ENCODE assay signal across 24 cellular contexts in the genomic region with DNA sequence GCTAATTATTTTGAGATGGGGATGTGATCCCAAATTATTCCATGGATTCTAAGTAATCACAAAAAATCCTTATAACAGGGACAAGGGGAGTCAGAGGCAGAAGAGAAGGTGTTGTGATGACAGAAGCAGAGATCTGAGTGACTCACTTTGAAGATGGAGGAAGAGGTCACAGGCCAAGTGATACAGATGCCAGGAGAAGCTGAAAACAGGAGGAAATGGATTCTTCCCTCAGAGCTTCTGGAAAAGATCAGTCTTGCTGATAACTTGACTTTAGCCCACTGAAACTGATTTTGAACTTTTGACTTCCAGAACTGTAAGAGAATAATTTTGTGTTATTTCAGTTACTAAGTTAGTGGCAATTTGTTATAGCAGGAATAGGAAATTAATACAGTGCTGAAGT.
DNase-seq lines count a peak whose midpoint lies in the region; ATAC-seq and TF ChIP-seq lines count a peak whose summit lies in the region.
"Had no signal": no experiment of that assay in that cellular context is flagged by ENCODE, and none has a peak within 500 bp of the region (broad histone marks: within the 10 kb centered on the region; RNA-seq: fewer than 3 reads in every experiment).

No MANE protein-coding gene starts in this region.

- dilution Hi-C loops in mammary epithelial cell (cut with HindIII; ENCODE audit: low sequenced_read_pairs), result no loop called here

- H4K20me1 ChIP-seq in mammary epithelial cell (ENCODE audit: insufficient read depth, low read length), result no peaks in the 10 kb centered on the region

- H3K27ac Mint-ChIP-seq in MCF 10A (ENCODE audit: low read depth, unreplicated experiment) (peak overlapping the region; percentile 2), chondrocyte (ENCODE audit: unreplicated experiment) (no peak overlapping the region)
- H3K27ac Mint-ChIP-seq in stimulated activated naive B cell treated with anti-CD40 and anti-IgM and Interleukin-4, amounts not matched to agents 10 μg/mL and 1 μg/mL and 100 μg/mL, for 72 hours, result peak overlapping the region; percentile 3
- no peak overlapping the region for H3K27ac Mint-ChIP-seq in activated naive CD4-positive, alpha-beta T cell treated with anti-CD3 and anti-CD28 coated beads, Interleukin-2, amount 10 ng/mL, durations not matched to agents 7 days and 5 days
- H3K27ac Mint-ChIP-seq: activated naive CD4-positive, alpha-beta T cell treated with anti-CD3 and anti-CD28 coated beads, Interleukin-2, amount 50 U/mL, for 72 hours had no signal

- POLR2A ChIA-PET in MCF 10A (lab: Yijun Ruan, JAX), result no interaction called here

- H3K9ac ChIP-seq in mammary epithelial cell (ENCODE audit: insufficient read depth, low read length), result no peak overlapping the region

- H3K9me3 ChIP-seq in mammary epithelial cell (replicated peaks; ENCODE audit: insufficient read depth, low read length), result no peaks in the 10 kb centered on the region
- H3K9me3 ChIP-seq: body of pancreas, colonic mucosa had no signal

- in situ Hi-C loops in mammary epithelial cell (cut with MboI; ENCODE audit: low sequenced_read_pairs in 2 of 2), result no loop called here

- no peaks in the 10 kb centered on the region for H3K36me3 ChIP-seq in mammary epithelial cell (ENCODE audit: insufficient read depth, low read length)
- H3K36me3 ChIP-seq: colonic mucosa had no signal

- H3K4me3 Mint-ChIP-seq in MCF 10A (ENCODE audit: unreplicated experiment), result no peak overlapping the region
- no peak overlapping the region for H3K4me3 Mint-ChIP-seq in stimulated activated naive B cell treated with anti-CD40 and anti-IgM and Interleukin-4, amounts not matched to agents 10 μg/mL and 1 μg/mL and 100 μg/mL, for 72 hours
- no peak overlapping the region for H3K4me3 Mint-ChIP-seq in chondrocyte (ENCODE audit: unreplicated experiment)
- no peak overlapping the region for H3K4me3 Mint-ChIP-seq in activated naive CD4-positive, alpha-beta T cell treated with anti-CD3 and anti-CD28 coated beads, Interleukin-2, amount 10 ng/mL, durations not matched to agents 7 days and 5 days
- H3K4me3 Mint-ChIP-seq: activated T-cell treated with anti-CD3 and anti-CD28 coated beads, Interleukin-2, amount 50 U/mL, for 72 hours had no signal

- H3K27ac ChIP-seq in mammary epithelial cell (ENCODE audit: insufficient read depth, low read depth, low read length), result no peak overlapping the region
- H3K27ac ChIP-seq: body of pancreas, C4-2B, colonic mucosa, hepatocyte, RWPE1 had no signal

- H3K27me3 Mint-ChIP-seq in MCF 10A (ENCODE audit: insufficient read depth, unreplicated experiment) (no peaks in the 10 kb centered on the region), chondrocyte (ENCODE audit: low read depth) (no peaks in the 10 kb centered on the region)
- H3K27me3 Mint-ChIP-seq in stimulated activated naive B cell treated with anti-CD40 and anti-IgM and Interleukin-4, amounts not matched to agents 10 μg/mL and 1 μg/mL and 100 μg/mL, for 72 hours, result no peaks in the 10 kb centered on the region
- H3K27me3 Mint-ChIP-seq in activated naive CD4-positive, alpha-beta T cell treated with anti-CD3 and anti-CD28 coated beads, Interleukin-2, amount 10 ng/mL, durations not matched to agents 7 days and 5 days, result peaks cover 14% of the 10 kb centered on the region

- peaks cover 34% of the 10 kb centered on the region for H3K4me1 ChIP-seq in mammary epithelial cell (ENCODE audit: insufficient read depth, low read length)
- H3K4me1 ChIP-seq: colonic mucosa had no signal

- H3K9me3 Mint-ChIP-seq in MCF 10A (ENCODE audit: unreplicated experiment) (peaks cover 9% of the 10 kb centered on the region), chondrocyte (ENCODE audit: low read depth) (no peaks in the 10 kb centered on the region)
- peaks cover 0 to 2% of the 10 kb centered on the region in 2 donors for H3K9me3 Mint-ChIP-seq in stimulated activated naive B cell treated with anti-CD40 and anti-IgM and Interleukin-4, amounts not matched to agents 10 μg/mL and 1 μg/mL and 100 μg/mL, for 72 hours
- H3K9me3 Mint-ChIP-seq in activated naive CD4-positive, alpha-beta T cell treated with anti-CD3 and anti-CD28 coated beads, Interleukin-2, amount 10 ng/mL, durations not matched to agents 7 days and 5 days, result peaks cover under 1% of the 10 kb centered on the region

- no peaks in the 10 kb centered on the region for H3K79me2 ChIP-seq in mammary epithelial cell (ENCODE audit: insufficient read depth, low read length)
- H3K79me2 ChIP-seq: hepatocyte had no signal

- no peak overlapping the region for H2AFZ ChIP-seq in mammary epithelial cell (ENCODE audit: low read depth, low read length)
- H2AFZ ChIP-seq: hepatocyte had no signal

- DNase-seq in MCF 10A (ENCODE audit: unreplicated experiment) (no peak), mammary epithelial cell (no peak), M059J (ENCODE audit: low read depth) (peak; percentile 80), dermis blood vessel endothelial cell (peak; percentile 40), chondrocyte (ENCODE audit: low spot score) (no peak)
- no peak for DNase-seq in stimulated activated naive B cell treated with anti-CD40 and anti-IgM and Interleukin-4, amounts not matched to agents 10 μg/mL and 1 μg/mL and 100 μg/mL, for 72 hours
- no peak for DNase-seq in activated effector memory CD4-positive, alpha-beta T cell treated with anti-CD3 and anti-CD28 coated beads, Interleukin-2, amount 50 U/mL, for 16 hours
- no peak for DNase-seq in activated naive CD4-positive, alpha-beta T cell treated with anti-CD3 and anti-CD28 coated beads, Interleukin-2, amount 10 ng/mL, durations not matched to agents 7 days and 5 days
- DNase-seq: activated T-cell treated with anti-CD3 and anti-CD28 coated beads, Interleukin-2, amount 50 U/mL, for 72 hours; body of pancreas; colonic mucosa; GDM1; KBM-7; NCI-H1092 treated with DMSO at 0.1 percent for 48 hours; NCI-H2029 treated with DMSO at 0.1 percent for 48 hours; NCI-H446; nucleus accumbens; retina; substantia nigra had no signal

- H3K4me2 ChIP-seq in mammary epithelial cell (ENCODE audit: insufficient read depth, low read depth, low read length), result no peak overlapping the region
- H3K4me2 ChIP-seq: hepatocyte had no signal

- peaks cover 29% of the 10 kb centered on the region for H3K4me1 Mint-ChIP-seq in MCF 10A (ENCODE audit: insufficient read depth, unreplicated experiment)
- H3K4me1 Mint-ChIP-seq in stimulated activated naive B cell treated with anti-CD40 and anti-IgM and Interleukin-4, amounts not matched to agents 10 μg/mL and 1 μg/mL and 100 μg/mL, for 72 hours, result peaks cover 34 to 87% of the 10 kb centered on the region in 2 donors
- peaks cover 40% of the 10 kb centered on the region for H3K4me1 Mint-ChIP-seq in chondrocyte (ENCODE audit: low read depth)
- H3K4me1 Mint-ChIP-seq in activated naive CD4-positive, alpha-beta T cell treated with anti-CD3 and anti-CD28 coated beads, Interleukin-2, amount 10 ng/mL, durations not matched to agents 7 days and 5 days, result no peaks in the 10 kb centered on the region

- no peak for TF ChIP-seq CTCF in MCF 10A (IDR thresholded peaks at IDR 0.05; ENCODE audit: unreplicated experiment)
- TF ChIP-seq CTCF in mammary epithelial cell (conservative IDR thresholded peaks at IDR 0.05 in 1 of 2, IDR thresholded peaks at IDR 0.05 in 1 of 2; ENCODE audit: extremely low read depth in 1 of 2, insufficient read depth in 1 of 2, low read depth in 1 of 2, low read length in 2 of 2), result no peak
- TF ChIP-seq CTCF in chondrocyte (IDR thresholded peaks at IDR 0.05), result no peak

- intact Hi-C loops in MCF 10A (cut with micrococcal nuclease), result loop anchor here (5.0 kb wide), 1 partner anchor 88 kb away; no protein-coding TSS in a partner anchor
- intact Hi-C loops in mammary epithelial cell (cut with micrococcal nuclease), result loop anchor here (5.0 to 10.0 kb wide), 2 partner anchors 107 to 169 kb away; a partner anchor contains a TSS

- no peaks in the 10 kb centered on the region for H3K27me3 ChIP-seq in mammary epithelial cell (ENCODE audit: insufficient read depth, low read length)
- H3K27me3 ChIP-seq: body of pancreas, colonic mucosa, hepatocyte had no signal

- H3K36me3 Mint-ChIP-seq in MCF 10A (ENCODE audit: insufficient read depth, unreplicated experiment) (no peaks in the 10 kb centered on the region), chondrocyte (ENCODE audit: low read depth) (no peaks in the 10 kb centered on the region)
- peaks cover 10 to 12% of the 10 kb centered on the region in 2 donors for H3K36me3 Mint-ChIP-seq in stimulated activated naive B cell treated with anti-CD40 and anti-IgM and Interleukin-4, amounts not matched to agents 10 μg/mL and 1 μg/mL and 100 μg/mL, for 72 hours
- H3K36me3 Mint-ChIP-seq in activated naive CD4-positive, alpha-beta T cell treated with anti-CD3 and anti-CD28 coated beads, Interleukin-2, amount 10 ng/mL, durations not matched to agents 7 days and 5 days, result no peaks in the 10 kb centered on the region

- CTCF ChIA-PET in MCF 10A (lab: Yijun Ruan, JAX), result no interaction called here
- CTCF ChIA-PET in mammary epithelial cell (lab: Charles Lee; ENCODE audit: low non-redundant PET), result no interaction called here
- CTCF ChIA-PET in activated naive CD4-positive, alpha-beta T cell treated with anti-CD3 and anti-CD28 coated beads, Interleukin-2, amount 10 ng/mL, durations not matched to agents 7 days and 5 days (lab: Charles Lee), result no interaction called here

- BruUV-seq in MCF 10A (replicated peaks; lab: Mats Ljungman, UMichigan) (no TSS peak), mammary epithelial cell (replicated peaks; lab: Mats Ljungman, UMichigan) (no TSS peak)

- ATAC-seq in stimulated activated naive B cell treated with anti-CD40 and anti-IgM and Interleukin-4, amounts not matched to agents 10 μg/mL and 1 μg/mL and 100 μg/mL, for 72 hours (replicated peaks), result no peak
- ATAC-seq: activated naive CD4-positive, alpha-beta T cell treated with anti-CD3 and anti-CD28 coated beads, Interleukin-2, amount 50 U/mL, for 72 hours; activated T-cell treated with anti-CD3 and anti-CD28 coated beads, Interleukin-2, amount 50 U/mL, for 72 hours; body of pancreas had no signal

- H3K4me3 ChIP-seq in mammary epithelial cell (replicated peaks in 1 of 3; ENCODE audit: insufficient read depth in 1 of 3, low read depth in 2 of 3, low read length in 3 of 3), result no peak overlapping the region
- H3K4me3 ChIP-seq: body of pancreas, colonic mucosa, hepatocyte, lung had no signal

Comparison
In these comparisons a context has a peak if more than half of its experiments do, and no peak if none do; other contexts are left out.
1. DNase-seq: peak in M059J (single experiment) and dermis blood vessel endothelial cell (single experiment); none in MCF 10A (single experiment), mammary epithelial cell (single experiment), stimulated activated naive B cell treated with anti-CD40 and anti-IgM and Interleukin-4, amounts not matched to agents 10 μg/mL and 1 μg/mL and 100 μg/mL, for 72 hours (single experiment), activated effector memory CD4-positive, alpha-beta T cell treated with anti-CD3 and anti-CD28 coated beads, Interleukin-2, amount 50 U/mL, for 16 hours (single experiment), chondrocyte (single experiment) and activated naive CD4-positive, alpha-beta T cell treated with anti-CD3 and anti-CD28 coated beads, Interleukin-2, amount 10 ng/mL, durations not matched to agents 7 days and 5 days (single experiment).
2. H3K27ac Mint-ChIP-seq: peak in MCF 10A (single experiment) and stimulated activated naive B cell treated with anti-CD40 and anti-IgM and Interleukin-4, amounts not matched to agents 10 μg/mL and 1 μg/mL and 100 μg/mL, for 72 hours (single experiment); none in chondrocyte (single experiment) and activated naive CD4-positive, alpha-beta T cell treated with anti-CD3 and anti-CD28 coated beads, Interleukin-2, amount 10 ng/mL, durations not matched to agents 7 days and 5 days (single experiment).